ENCODE assay signal across 22 cellular contexts in genomic region chr10:43782814-43783213, GRCh38.
"Had no signal": no experiment of that assay in that cellular context is flagged by ENCODE, and none has a peak within 500 bp of the region (broad histone marks: within the 10 kb centered on the region; RNA-seq: fewer than 3 reads in every experiment).

No MANE protein-coding gene starts in this region.

- H3K27me3 ChIP-seq: neutrophil, pancreas, spleen, tibial nerve had no signal

- H3K4me3 ChIP-seq: left ventricle myocardium inferior, lung, pancreas, spleen, tibial nerve had no signal

- ATAC-seq: right cardiac atrium had no signal

- H3K27ac ChIP-seq: epithelial cell of prostate, left ventricle myocardium inferior, neutrophil, spleen, tibial nerve, WERI-Rb-1 had no signal

- H3K27me3 Mint-ChIP-seq: activated CD4-positive, alpha-beta memory T cell treated with anti-CD3 and anti-CD28 coated beads, Interleukin-2, amount 10 ng/mL, durations not matched to agents 7 days and 5 days; activated CD4-positive, alpha-beta T cell treated with anti-CD3 and anti-CD28 coated beads, Interleukin-2, amount 10 ng/mL, durations not matched to agents 7 days and 5 days; activated T-helper 17 cell treated with anti-CD3 and anti-CD28 coated beads, Interleukin-2, amount 50 U/mL, for 72 hours had no signal

- H3K9me3 ChIP-seq: left ventricle myocardium inferior, neutrophil, pancreas, spleen, tibial nerve had no signal

- H3K4me3 Mint-ChIP-seq: activated CD4-positive, alpha-beta memory T cell treated with anti-CD3 and anti-CD28 coated beads, Interleukin-2, amount 10 ng/mL, durations not matched to agents 7 days and 5 days; activated CD4-positive, alpha-beta T cell treated with anti-CD3 and anti-CD28 coated beads, Interleukin-2, amount 10 ng/mL, durations not matched to agents 7 days and 5 days; activated T-cell treated with anti-CD3 and anti-CD28 coated beads, Interleukin-2, amount 50 U/mL, for 4 hours; activated T-helper 17 cell treated with anti-CD3 and anti-CD28 coated beads, Interleukin-2, amount 50 U/mL, for 72 hours; nephron; T-helper 1 cell treated with Interleukin-12 subunit alpha and Interleukin-12 subunit beta and Interleukin-4 antibody, amounts not matched to agents 30 μg/mL and 1 μg/mL, for 36 hours had no signal

- H3K9me3 Mint-ChIP-seq: activated CD4-positive, alpha-beta memory T cell treated with anti-CD3 and anti-CD28 coated beads, Interleukin-2, amount 10 ng/mL, durations not matched to agents 7 days and 5 days; activated CD4-positive, alpha-beta T cell treated with anti-CD3 and anti-CD28 coated beads, Interleukin-2, amount 10 ng/mL, durations not matched to agents 7 days and 5 days; activated T-cell treated with anti-CD3 and anti-CD28 coated beads, Interleukin-2, amount 50 U/mL, for 4 hours; activated T-helper 17 cell treated with anti-CD3 and anti-CD28 coated beads, Interleukin-2, amount 50 U/mL, for 72 hours; nephron; T-helper 1 cell treated with Interleukin-12 subunit alpha and Interleukin-12 subunit beta and Interleukin-4 antibody, amounts not matched to agents 30 μg/mL and 1 μg/mL, for 36 hours had no signal

- DNase-seq: activated CD4-positive, alpha-beta memory T cell treated with anti-CD3 and anti-CD28 coated beads, Interleukin-2, amount 10 ng/mL, durations not matched to agents 7 days and 5 days; activated CD4-positive, alpha-beta T cell treated with anti-CD3 and anti-CD28 coated beads, Interleukin-2, amount 10 ng/mL, durations not matched to agents 7 days and 5 days; activated gamma-delta T cell treated with Interleukin-2 at 50 U/mL for 16 hours; activated naive CD4-positive, alpha-beta T cell treated with anti-CD3 and anti-CD28 coated beads, Interleukin-2, amount 50 U/mL, for 16 hours; activated T-cell treated with anti-CD3 and anti-CD28 coated beads, Interleukin-2, amount 50 U/mL, for 4 hours; effector CD8-positive, alpha-beta T cell; glutamatergic neuron; islet precursor cell; left ventricle myocardium inferior; right cardiac atrium; spleen; stimulated activated CD4-positive, alpha-beta T cell treated with anti-CD3 and anti-CD28 coated beads, Interleukin-2, amount 100 ng/mL, for 48 hours; T-helper 9 cell; WERI-Rb-1 had no signal

- H3K27ac Mint-ChIP-seq: activated CD4-positive, alpha-beta memory T cell treated with anti-CD3 and anti-CD28 coated beads, Interleukin-2, amount 10 ng/mL, durations not matched to agents 7 days and 5 days; activated CD4-positive, alpha-beta T cell treated with anti-CD3 and anti-CD28 coated beads, Interleukin-2, amount 10 ng/mL, durations not matched to agents 7 days and 5 days; nephron; T-helper 1 cell treated with Interleukin-12 subunit alpha and Interleukin-12 subunit beta and Interleukin-4 antibody, amounts not matched to agents 30 μg/mL and 1 μg/mL, for 36 hours had no signal

- H3K36me3 ChIP-seq: left ventricle myocardium inferior, neutrophil, pancreas, spleen, tibial nerve, WERI-Rb-1 had no signal
